9 cellular contexts compared by ENCODE assay signal in genomic region chr2:232433621-232434020, GRCh38. TPM values are rescaled to one million over a fixed set of nuclear protein-coding genes. Genes with fewer than 3 reads are reported as not detected.
"Had no signal": no experiment of that assay in that cellular context is flagged by ENCODE, and none has a peak within 500 bp of the region (broad histone marks: within the 10 kb centered on the region; RNA-seq: fewer than 3 reads in every experiment).

No MANE protein-coding gene starts in this region.

RNA-seq across cellular contexts. Expression of gene ALPI, which starts 22.3 kb away (rescaled TPM):
- total RNA-seq: chondrocyte, dermis microvascular lymphatic vessel endothelial cell, left lung, lung, osteocyte, right cardiac atrium, vagina had no signal
- polyA plus RNA-seq: esophagus, lung, right cardiac atrium had no signal

RNA-seq across cellular contexts. Expression of gene ALPG, which starts 27.0 kb away (rescaled TPM):
- total RNA-seq: chondrocyte, dermis microvascular lymphatic vessel endothelial cell, osteocyte, right cardiac atrium, vagina had no signal
- polyA plus RNA-seq: esophagus, right cardiac atrium had no signal

RNA-seq across cellular contexts. Expression of gene ECEL1, which starts 54.0 kb away (rescaled TPM):
- total RNA-seq: dermis microvascular lymphatic vessel endothelial cell, vagina had no signal

RNA-seq across cellular contexts. Expression of gene ALPP, which starts 55.1 kb away (rescaled TPM):
- total RNA-seq: chondrocyte, dermis microvascular lymphatic vessel endothelial cell, osteocyte, right cardiac atrium, vagina had no signal
- polyA plus RNA-seq: esophagus, right cardiac atrium, small intestine had no signal
